11 cellular contexts compared by ENCODE assay signal in the genomic region with DNA sequence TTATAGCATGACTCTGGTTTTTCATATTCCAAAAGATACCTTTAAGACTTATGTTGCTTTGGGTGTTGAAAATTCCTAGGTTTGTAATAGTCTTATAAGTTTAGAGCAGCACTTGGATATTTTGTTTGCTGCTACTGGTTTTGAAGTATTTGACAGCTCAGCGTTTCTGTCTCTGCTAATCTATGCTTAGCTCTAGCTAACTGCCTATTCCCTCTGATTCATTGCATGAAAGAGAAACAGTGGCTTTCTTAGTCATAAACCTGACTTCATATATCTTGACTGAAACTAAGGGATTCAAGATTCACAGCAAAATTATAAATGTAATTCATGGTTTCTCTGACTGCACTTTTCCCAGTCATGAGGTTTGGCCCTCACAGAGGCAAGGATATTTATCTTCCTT. TPM values are rescaled to one million over a fixed set of nuclear protein-coding genes. Genes with fewer than 3 reads are reported as not detected.
A peak's percentile ranks its signal among the peaks of the same experiment; 100 is the strongest.
DNase-seq lines count a peak whose midpoint lies in the region; ATAC-seq and TF ChIP-seq lines count a peak whose summit lies in the region.
"Had no signal": no experiment of that assay in that cellular context is flagged by ENCODE, and none has a peak within 500 bp of the region (broad histone marks: within the 10 kb centered on the region; RNA-seq: fewer than 3 reads in every experiment).

No MANE protein-coding gene starts in this region.

- CTCF ChIA-PET in HEK293T (lab: Yijun Ruan, JAX) = interaction anchor here (1.9 kb wide), 1 partner anchor 9 kb away, joined by 5 read pairs; no protein-coding TSS in a partner anchor

- ATAC-seq in GM21619 (IDR thresholded peaks at IDR 0.05; ENCODE audit: unreplicated experiment) = peak; percentile 59
- ATAC-seq: upper lobe of right lung had no signal

- TF ChIP-seq CTCF in fibroblast of the aortic adventitia (IDR thresholded peaks at IDR 0.05; ENCODE audit: insufficient read depth, low read length) = no peak

- no peak overlapping the region for H3K4me3 ChIP-seq in fibroblast of the aortic adventitia (ENCODE audit: low read depth, low read length)
- H3K4me3 ChIP-seq: breast epithelium, upper lobe of right lung had no signal

- POLR2A ChIA-PET in HEK293T (lab: Yijun Ruan, JAX) = no interaction called here

- DNase-seq in AG08396 (ENCODE audit: low spot score) = peak; percentile 35
- DNase-seq in RKO (ENCODE audit: low spot score) = peak; percentile 64
- peak; percentile 64 for DNase-seq in fibroblast of the aortic adventitia (ENCODE audit: low read depth)
- DNase-seq in LoVo (ENCODE audit: low spot score) = no peak
- DNase-seq in hippocampal formation (lab: John Stamatoyannopoulos, UW) = no peak
- no peak for DNase-seq in central memory CD4-positive, alpha-beta T cell
- DNase-seq in HEK293T (ENCODE audit: extremely low spot score) = no peak
- DNase-seq: NCI-H1436, upper lobe of right lung had no signal

TF ChIP-seq in HEK293T, 16 proteins besides CTCF, POLR2A, EP300 and RAD21:
- TF ChIP-seq NFRKB (IDR thresholded peaks at IDR 0.05) (no peak), LEF1 (IDR thresholded peaks at IDR 0.05; ENCODE audit: borderline replicate concordance) (no peak), CTBP1 (IDR thresholded peaks at IDR 0.05; ENCODE audit: borderline replicate concordance) (no peak), ELF4 (IDR thresholded peaks at IDR 0.05) (no peak), SUZ12 (IDR thresholded peaks at IDR 0.05) (no peak), SP1 (IDR thresholded peaks at IDR 0.05) (no peak), FOXM1 (IDR thresholded peaks at IDR 0.05; ENCODE audit: borderline replicate concordance) (no peak)

RNA-seq across cellular contexts. Expression of a gene that starts 35.6 kb away (rescaled TPM):
- total RNA-seq in fibroblast of the aortic adventitia (ENCODE audit: low replicate concordance) = 923 and 1,627 TPM in 2 replicates

Comparison
In these comparisons a context has a peak if more than half of its experiments do, and no peak if none do; other contexts are left out.
1. DNase-seq: peak in AG08396 (single experiment), RKO (single experiment) and fibroblast of the aortic adventitia (single experiment); none in LoVo (single experiment), hippocampal formation (0 of 2), central memory CD4-positive, alpha-beta T cell (single experiment) and HEK293T (single experiment).